ENCODE assay signal across 8 cellular contexts in genomic region chr1:155979525-155980343, GRCh38. TPM values are rescaled to one million over a fixed set of nuclear protein-coding genes. Genes with fewer than 3 reads are reported as not detected.
DNase-seq lines count a peak whose midpoint lies in the region; ATAC-seq and TF ChIP-seq lines count a peak whose summit lies in the region.

No MANE protein-coding gene starts in this region.

- no peaks in the 10 kb centered on the region for H3K9me3 Mint-ChIP-seq in activated naive CD4-positive, alpha-beta T cell treated with anti-CD3 and anti-CD28 coated beads, Interleukin-2, amount 50 U/mL, for 24 hours
- H3K9me3 Mint-ChIP-seq in activated T-helper 1 cell treated with anti-CD3 and anti-CD28 coated beads, Interleukin-12 subunit alpha, Interleukin-12 subunit beta, Interleukin-2, Interleukin-4 antibody, amounts not matched to agents 30 ng/mL and 10 ng/mL and 1 ng/mL, durations not matched to agents 14 hours and 24 hours and 36 hours = no peaks in the 10 kb centered on the region
- H3K9me3 Mint-ChIP-seq in stimulated activated naive B cell treated with anti-CD40 and anti-IgM and Interleukin-4, amounts not matched to agents 10 μg/mL and 1 μg/mL and 100 μg/mL, for 72 hours = no peaks in the 10 kb centered on the region

- no peaks in the 10 kb centered on the region for H3K27me3 ChIP-seq in right atrium auricular region

- ATAC-seq in stimulated activated naive B cell treated with anti-CD40 and anti-IgM and Interleukin-4, amounts not matched to agents 10 μg/mL and 1 μg/mL and 100 μg/mL, for 72 hours (replicated peaks) = peak; percentile 11 to 17
- ATAC-seq in HG03039 (IDR thresholded peaks at IDR 0.05; ENCODE audit: unreplicated experiment) = no peak
- no peak for ATAC-seq in GM21381 (IDR thresholded peaks at IDR 0.05; ENCODE audit: unreplicated experiment)

- H3K4me3 Mint-ChIP-seq in activated naive CD4-positive, alpha-beta T cell treated with anti-CD3 and anti-CD28 coated beads, Interleukin-2, amount 50 U/mL, for 24 hours = peak overlapping the region; percentile 93
- H3K4me3 Mint-ChIP-seq in activated T-helper 1 cell treated with anti-CD3 and anti-CD28 coated beads, Interleukin-12 subunit alpha, Interleukin-12 subunit beta, Interleukin-2, Interleukin-4 antibody, amounts not matched to agents 30 ng/mL and 10 ng/mL and 1 ng/mL, durations not matched to agents 14 hours and 24 hours and 36 hours = peak overlapping the region; percentile 92
- H3K4me3 Mint-ChIP-seq in stimulated activated naive B cell treated with anti-CD40 and anti-IgM and Interleukin-4, amounts not matched to agents 10 μg/mL and 1 μg/mL and 100 μg/mL, for 72 hours = peak overlapping the region; percentile 88 to 99

- H3K27ac ChIP-seq in right atrium auricular region = peak overlapping the region; percentile 96 to 98

- no peaks in the 10 kb centered on the region for H3K27me3 Mint-ChIP-seq in activated naive CD4-positive, alpha-beta T cell treated with anti-CD3 and anti-CD28 coated beads, Interleukin-2, amount 50 U/mL, for 24 hours
- no peaks in the 10 kb centered on the region for H3K27me3 Mint-ChIP-seq in activated T-helper 1 cell treated with anti-CD3 and anti-CD28 coated beads, Interleukin-12 subunit alpha, Interleukin-12 subunit beta, Interleukin-2, Interleukin-4 antibody, amounts not matched to agents 30 ng/mL and 10 ng/mL and 1 ng/mL, durations not matched to agents 14 hours and 24 hours and 36 hours (ENCODE audit: insufficient read depth)
- H3K27me3 Mint-ChIP-seq in stimulated activated naive B cell treated with anti-CD40 and anti-IgM and Interleukin-4, amounts not matched to agents 10 μg/mL and 1 μg/mL and 100 μg/mL, for 72 hours = no peaks in the 10 kb centered on the region

- DNase-seq in activated naive CD4-positive, alpha-beta T cell (lab: John Stamatoyannopoulos, UW) = no peak
- no peak for DNase-seq in activated T-helper 1 cell treated with anti-CD3 and anti-CD28 coated beads, Interleukin-12 subunit alpha, Interleukin-12 subunit beta, Interleukin-2, Interleukin-4 antibody, amounts not matched to agents 30 ng/mL and 10 ng/mL and 1 ng/mL, durations not matched to agents 14 hours and 24 hours and 36 hours (ENCODE audit: low spot score)
- DNase-seq in right atrium auricular region (ENCODE audit: low spot score) (no peak), CD1c-positive myeloid dendritic cell (ENCODE audit: extremely low spot score) (no peak)
- DNase-seq in stimulated activated naive B cell treated with anti-CD40 and anti-IgM and Interleukin-4, amounts not matched to agents 10 μg/mL and 1 μg/mL and 100 μg/mL, for 72 hours = peak; percentile 21

- H3K4me1 ChIP-seq in right atrium auricular region = peaks cover 0 to 89% of the 10 kb centered on the region in 2 donors

- TF ChIP-seq CTCF in right atrium auricular region (IDR thresholded peaks at IDR 0.05) = no peak

- H3K36me3 Mint-ChIP-seq in activated naive CD4-positive, alpha-beta T cell treated with anti-CD3 and anti-CD28 coated beads, Interleukin-2, amount 50 U/mL, for 24 hours = peaks cover 7% of the 10 kb centered on the region
- H3K36me3 Mint-ChIP-seq in activated T-helper 1 cell treated with anti-CD3 and anti-CD28 coated beads, Interleukin-12 subunit alpha, Interleukin-12 subunit beta, Interleukin-2, Interleukin-4 antibody, amounts not matched to agents 30 ng/mL and 10 ng/mL and 1 ng/mL, durations not matched to agents 14 hours and 24 hours and 36 hours (ENCODE audit: low read depth) = peaks cover 31% of the 10 kb centered on the region
- peaks cover 37 to 57% of the 10 kb centered on the region in 2 donors for H3K36me3 Mint-ChIP-seq in stimulated activated naive B cell treated with anti-CD40 and anti-IgM and Interleukin-4, amounts not matched to agents 10 μg/mL and 1 μg/mL and 100 μg/mL, for 72 hours

- H3K36me3 ChIP-seq in right atrium auricular region = no peaks in the 10 kb centered on the region

- intact Hi-C loops in activated T-helper 1 cell treated with anti-CD3 and anti-CD28 coated beads, Interleukin-12 subunit alpha, Interleukin-12 subunit beta, Interleukin-2, Interleukin-4 antibody, amounts not matched to agents 30 ng/mL and 10 ng/mL and 1 ng/mL, durations not matched to agents 14 hours and 24 hours and 36 hours (cut with micrococcal nuclease) = loop anchor here (1.0 to 10.0 kb wide), 4 partner anchors 68 to 657 kb away; partner anchors contain the start of genes RIT1 and RUSC1

- peak overlapping the region; percentile 94 for H3K27ac Mint-ChIP-seq in activated naive CD4-positive, alpha-beta T cell treated with anti-CD3 and anti-CD28 coated beads, Interleukin-2, amount 50 U/mL, for 24 hours
- H3K27ac Mint-ChIP-seq in activated T-helper 1 cell treated with anti-CD3 and anti-CD28 coated beads, Interleukin-12 subunit alpha, Interleukin-12 subunit beta, Interleukin-2, Interleukin-4 antibody, amounts not matched to agents 30 ng/mL and 10 ng/mL and 1 ng/mL, durations not matched to agents 14 hours and 24 hours and 36 hours = peak overlapping the region; percentile 95
- H3K27ac Mint-ChIP-seq in stimulated activated naive B cell treated with anti-CD40 and anti-IgM and Interleukin-4, amounts not matched to agents 10 μg/mL and 1 μg/mL and 100 μg/mL, for 72 hours = peak overlapping the region; percentile 100

- no peaks in the 10 kb centered on the region for H3K9me3 ChIP-seq in right atrium auricular region

- H3K4me1 Mint-ChIP-seq in activated naive CD4-positive, alpha-beta T cell treated with anti-CD3 and anti-CD28 coated beads, Interleukin-2, amount 50 U/mL, for 24 hours = peaks cover 66% of the 10 kb centered on the region
- H3K4me1 Mint-ChIP-seq in activated T-helper 1 cell treated with anti-CD3 and anti-CD28 coated beads, Interleukin-12 subunit alpha, Interleukin-12 subunit beta, Interleukin-2, Interleukin-4 antibody, amounts not matched to agents 30 ng/mL and 10 ng/mL and 1 ng/mL, durations not matched to agents 14 hours and 24 hours and 36 hours (ENCODE audit: low read depth) = peaks cover 68% of the 10 kb centered on the region
- peaks cover 64 to 84% of the 10 kb centered on the region in 2 donors for H3K4me1 Mint-ChIP-seq in stimulated activated naive B cell treated with anti-CD40 and anti-IgM and Interleukin-4, amounts not matched to agents 10 μg/mL and 1 μg/mL and 100 μg/mL, for 72 hours

- peak overlapping the region; percentile 87 to 97 for H3K4me3 ChIP-seq in right atrium auricular region

RNA-seq across cellular contexts. Expression of gene ARHGEF2, which starts 1.4 kb away (rescaled TPM):
- 221 and 222 TPM in 2 replicates for total RNA-seq in activated T-helper 1 cell treated with anti-CD3 and anti-CD28 coated beads, Interleukin-12 subunit alpha, Interleukin-12 subunit beta, Interleukin-2, Interleukin-4 antibody, amounts not matched to agents 30 ng/mL and 10 ng/mL and 1 ng/mL, durations not matched to agents 14 hours and 24 hours and 36 hours
- 10 to 100 TPM; 50.8 to 69.8 TPM for total RNA-seq in right atrium auricular region

RNA-seq across cellular contexts. Expression of gene RXFP4, which starts 38.3 kb away (rescaled TPM):
- 0.16 TPM in 1 of 2 replicates, not detected in the other for total RNA-seq in activated T-helper 1 cell treated with anti-CD3 and anti-CD28 coated beads, Interleukin-12 subunit alpha, Interleukin-12 subunit beta, Interleukin-2, Interleukin-4 antibody, amounts not matched to agents 30 ng/mL and 10 ng/mL and 1 ng/mL, durations not matched to agents 14 hours and 24 hours and 36 hours
- not detected for total RNA-seq in right atrium auricular region

RNA-seq across cellular contexts. Expression of gene SSR2, which starts 41.0 kb away (rescaled TPM):
- 195 TPM in 2 replicates for total RNA-seq in activated T-helper 1 cell treated with anti-CD3 and anti-CD28 coated beads, Interleukin-12 subunit alpha, Interleukin-12 subunit beta, Interleukin-2, Interleukin-4 antibody, amounts not matched to agents 30 ng/mL and 10 ng/mL and 1 ng/mL, durations not matched to agents 14 hours and 24 hours and 36 hours
- total RNA-seq in right atrium auricular region = 100 to 1,000 TPM in 1 of 2 donors, 10 to 100 TPM in 1; 87.6 to 206 TPM

RNA-seq across cellular contexts. Expression of gene KHDC4, which starts 45.5 kb away (rescaled TPM):
- 80.1 and 81.8 TPM in 2 replicates for total RNA-seq in activated T-helper 1 cell treated with anti-CD3 and anti-CD28 coated beads, Interleukin-12 subunit alpha, Interleukin-12 subunit beta, Interleukin-2, Interleukin-4 antibody, amounts not matched to agents 30 ng/mL and 10 ng/mL and 1 ng/mL, durations not matched to agents 14 hours and 24 hours and 36 hours
- total RNA-seq in right atrium auricular region = 10 to 100 TPM; 13.4 to 25.9 TPM

Comparison
In these comparisons a context has a peak if more than half of its experiments do, and no peak if none do; other contexts are left out.
1. ATAC-seq: peak in stimulated activated naive B cell treated with anti-CD40 and anti-IgM and Interleukin-4, amounts not matched to agents 10 μg/mL and 1 μg/mL and 100 μg/mL, for 72 hours (2 of 2); none in HG03039 (single experiment) and GM21381 (single experiment).
2. Peak in every context shown above with its lines, with median percentiles within 50 percentile points of each other: H3K27ac Mint-ChIP-seq and H3K4me3 Mint-ChIP-seq.